Comparison of ENCODE assay signal across 8 cellular contexts in the genomic region with DNA sequence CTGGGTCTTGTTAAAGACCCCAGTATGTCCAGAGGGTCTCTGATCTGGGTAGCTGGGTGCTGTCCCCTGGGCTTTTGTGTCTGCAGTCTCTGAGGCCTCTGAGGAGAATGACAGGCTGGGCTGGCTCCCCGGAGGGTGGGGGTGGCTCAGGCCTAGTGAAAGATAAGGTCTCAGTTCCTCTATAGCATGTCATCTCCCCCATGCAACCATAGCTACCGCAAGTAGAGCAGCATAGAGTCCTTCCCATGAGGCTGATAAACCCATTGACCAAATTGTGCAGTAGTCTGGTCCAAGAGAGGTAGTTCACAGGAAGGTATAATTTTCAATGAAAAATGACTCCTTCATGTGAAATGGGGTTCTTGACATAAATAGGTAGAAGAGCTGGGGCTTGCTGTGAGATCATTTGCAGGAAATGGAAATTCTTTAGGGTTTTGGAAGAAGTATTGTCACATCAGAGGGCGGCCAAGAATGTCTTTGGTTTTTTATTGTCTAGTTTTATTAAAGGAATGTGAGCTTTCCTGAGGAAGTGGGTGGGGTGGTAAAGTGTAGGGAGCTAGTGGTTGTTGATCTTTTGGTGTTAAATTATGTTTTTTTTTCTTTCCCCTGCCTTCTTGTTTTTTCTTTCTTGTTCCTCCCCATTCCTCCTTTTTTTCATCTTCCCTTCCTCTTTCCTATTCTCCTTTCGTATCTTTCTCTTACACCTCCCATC. TPM values are rescaled to one million over a fixed set of nuclear protein-coding genes. Genes with fewer than 3 reads are reported as not detected.
DNase-seq lines count a peak whose midpoint lies in the region; TF ChIP-seq lines count a peak whose summit lies in the region.

No MANE protein-coding gene starts in this region.

- H3K36me3 ChIP-seq in CD4-positive, alpha-beta memory T cell (ENCODE audit: insufficient read depth, low read length): peaks cover 41% of the 10 kb centered on the region
- 0 out of 2 replicates have a peak, but pooled peaks cover 4% of the 10 kb centered on the region for H3K36me3 ChIP-seq in PC-9 (ENCODE audit: low read depth)

- H4K20me1 ChIP-seq in PC-9 (ENCODE audit: insufficient read depth): peaks cover 12% of the 10 kb centered on the region

- H3K27me3 ChIP-seq in CD4-positive, alpha-beta memory T cell (ENCODE audit: insufficient read depth, low read length): no peaks in the 10 kb centered on the region
- H3K27me3 ChIP-seq in PC-9 (ENCODE audit: insufficient read depth, low read depth): no peaks in the 10 kb centered on the region

- peak overlapping the region in 1 of 2 donors; percentile 4 for H3K4me3 ChIP-seq in CD4-positive, alpha-beta memory T cell (ENCODE audit: low read length in 2 of 2)
- H3K4me3 ChIP-seq in PC-9: no peak overlapping the region

- peak overlapping the region; percentile 52 for H3K27ac ChIP-seq in CD4-positive, alpha-beta memory T cell (ENCODE audit: low read depth, low read length)
- no peak overlapping the region for H3K27ac ChIP-seq in PC-9

- peaks cover 44 to 60% of the 10 kb centered on the region in 2 donors for H3K36me3 Mint-ChIP-seq in CD4-positive, alpha-beta memory T cell
- H3K36me3 Mint-ChIP-seq in IgD-negative memory B cell (peaks cover 2% of the 10 kb centered on the region), osteocyte (ENCODE audit: unreplicated experiment) (peaks cover 27% of the 10 kb centered on the region)

- H3K9me3 ChIP-seq in CD4-positive, alpha-beta memory T cell (ENCODE audit: control insufficient read depth in 1 of 2, low read length in 2 of 2): no peaks in the 10 kb centered on the region
- H3K9me3 ChIP-seq in PC-9 (ENCODE audit: insufficient read depth, low read depth): no peaks in the 10 kb centered on the region

- H3K79me2 ChIP-seq in PC-9 (ENCODE audit: low read depth): no peaks in the 10 kb centered on the region

- peak overlapping the region; percentile 32 to 83 (median 66) for H3K4me3 Mint-ChIP-seq in CD4-positive, alpha-beta memory T cell
- peak overlapping the region; percentile 41 to 88 (median 64) for H3K4me3 Mint-ChIP-seq in IgD-negative memory B cell
- H3K4me3 Mint-ChIP-seq in osteocyte (ENCODE audit: unreplicated experiment): no peak overlapping the region

- H3K27me3 Mint-ChIP-seq in CD4-positive, alpha-beta memory T cell: no peaks in the 10 kb centered on the region
- H3K27me3 Mint-ChIP-seq in IgD-negative memory B cell (peaks cover 1% of the 10 kb centered on the region), osteocyte (ENCODE audit: unreplicated experiment) (no peaks in the 10 kb centered on the region)

- CTCF ChIA-PET in CD4-positive, alpha-beta memory T cell (lab: Charles Lee; ENCODE audit: partially characterized antibody): interaction anchor here (1.1 to 29.4 kb wide), 4 partner anchors 8 to 38 kb away, joined by 3 to 680 read pairs (median 18); a partner anchor contains a TSS
- CTCF ChIA-PET in PC-9 (lab: Charles Lee): no interaction called here

- no peaks in the 10 kb centered on the region for H3K9me2 ChIP-seq in PC-9 (ENCODE audit: insufficient read depth)

- POLR2A ChIA-PET in CD4-positive, alpha-beta memory T cell (lab: Charles Lee; ENCODE audit: partially characterized antibody): interaction anchor here (1.3 to 44.5 kb wide), 5 partner anchors 6 to 45 kb away, joined by 3 to 1508 read pairs (median 5); a partner anchor contains a TSS
- POLR2A ChIA-PET in PC-9 (lab: Charles Lee; ENCODE audit: unreplicated experiment): no interaction called here

- H3F3A ChIP-seq in PC-9 (ENCODE audit: insufficient read depth, low read depth): no peaks in the 10 kb centered on the region

- no TSS peak for BruUV-seq in PC-9 (replicated peaks; lab: Mats Ljungman, UMichigan)

- TF ChIP-seq CTCF in GM20000 (IDR thresholded peaks at IDR 0.05; ENCODE audit: extremely low read depth, missing control alignments): no peak
- no peak for TF ChIP-seq CTCF in osteocyte (IDR thresholded peaks at IDR 0.05)
- no peak for TF ChIP-seq CTCF in PC-9 (conservative IDR thresholded peaks at IDR 0.05)

- H3K4me1 ChIP-seq in CD4-positive, alpha-beta memory T cell (ENCODE audit: insufficient read depth, low read length): peaks cover 83% of the 10 kb centered on the region
- 0 out of 2 replicates have a peak, but pooled peaks cover 7% of the 10 kb centered on the region for H3K4me1 ChIP-seq in PC-9 (replicated peaks; ENCODE audit: insufficient read depth)

- no peak overlapping the region for H3K4me2 ChIP-seq in PC-9

- no peaks in the 10 kb centered on the region for H3K9me3 Mint-ChIP-seq in CD4-positive, alpha-beta memory T cell
- H3K9me3 Mint-ChIP-seq in IgD-negative memory B cell (no peaks in the 10 kb centered on the region), osteocyte (ENCODE audit: unreplicated experiment) (no peaks in the 10 kb centered on the region)

- intact Hi-C loops in CD4-positive, alpha-beta memory T cell (cut with micrococcal nuclease): no loop called here
- intact Hi-C loops in PC-9 (cut with micrococcal nuclease; ENCODE audit: unreplicated experiment): no loop called here

- peak overlapping the region; percentile 82 to 91 (median 89) for H3K27ac Mint-ChIP-seq in CD4-positive, alpha-beta memory T cell
- peak overlapping the region; percentile 77 to 95 (median 92) for H3K27ac Mint-ChIP-seq in IgD-negative memory B cell
- peak overlapping the region; percentile 77 for H3K27ac Mint-ChIP-seq in osteocyte (ENCODE audit: unreplicated experiment)

- H3K4me1 Mint-ChIP-seq in CD4-positive, alpha-beta memory T cell: peaks cover 63 to 92% (median 80%) of the 10 kb centered on the region in 4 donors
- H3K4me1 Mint-ChIP-seq in IgD-negative memory B cell: peaks cover 32 to 59% (median 50%) of the 10 kb centered on the region in 3 donors
- H3K4me1 Mint-ChIP-seq in osteocyte (ENCODE audit: unreplicated experiment): peaks cover 41% of the 10 kb centered on the region

- DNase-seq in CD4-positive, alpha-beta memory T cell: peak; percentile 41 to 72 (median 56)
- DNase-seq in GM20000 (ENCODE audit: low spot score): peak; percentile 85
- peak; percentile 17 for DNase-seq in activated gamma-delta T cell treated with anti-CD3 and anti-CD28 coated beads, Interleukin-2, amount 50 U/mL, for 16 hours (ENCODE audit: low read depth)
- no peak for DNase-seq in osteocyte (ENCODE audit: extremely low spot score, unreplicated experiment)
- no peak for DNase-seq in PC-9
- no peak for DNase-seq in NCI-H510A (lab: John Stamatoyannopoulos, UW)
- no peak for DNase-seq in NCI-H1105 treated with DMSO at 0.1 percent for 48 hours (lab: John Stamatoyannopoulos, UW)

- H2AFZ ChIP-seq in PC-9: no peak overlapping the region

RNA-seq across cellular contexts. Expression of a gene that starts 21.0 kb away (rescaled TPM):
- total RNA-seq in CD4-positive, alpha-beta memory T cell: 10 to 100 TPM; 51.9 to 55.8 TPM
- 10 to 100 TPM; 22.4 to 25.2 TPM for polyA plus RNA-seq in CD4-positive, alpha-beta memory T cell
- 28.2 TPM for polyA plus RNA-seq in IgD-negative memory B cell
- total RNA-seq in osteocyte (14.2 and 18.4 TPM in 2 replicates), PC-9 (2021) (14.2 and 17.2 TPM in 2 replicates)

RNA-seq across cellular contexts. Expression of a gene that starts 21.0 kb away (rescaled TPM):
- total RNA-seq in CD4-positive, alpha-beta memory T cell: 100 to 1,000 TPM in 1 of 2 experiments, 10 to 100 TPM in 1; 98.4 to 104 TPM
- polyA plus RNA-seq in CD4-positive, alpha-beta memory T cell: 10 to 100 TPM; 28.3 to 30.6 TPM
- polyA plus RNA-seq in IgD-negative memory B cell: 22.8 TPM
- total RNA-seq in osteocyte: 38.4 and 43.5 TPM in 2 replicates
- 47.5 and 65.7 TPM in 2 replicates for total RNA-seq in PC-9 (2021)

RNA-seq across cellular contexts. Expression of a gene that starts 25.4 kb away (rescaled TPM):
- 100 to 1,000 TPM; 190 to 194 TPM for total RNA-seq in CD4-positive, alpha-beta memory T cell
- polyA plus RNA-seq in CD4-positive, alpha-beta memory T cell: 10 to 100 TPM; 14.4 to 21.1 TPM
- polyA plus RNA-seq in IgD-negative memory B cell: 13.8 TPM
- total RNA-seq in osteocyte (50.7 and 52.9 TPM in 2 replicates), PC-9 (2021) (28.6 and 44.7 TPM in 2 replicates)

RNA-seq across cellular contexts. Expression of a gene that starts 44.6 kb away (rescaled TPM):
- total RNA-seq in CD4-positive, alpha-beta memory T cell: 10 to 100 TPM; 12.0 to 13.3 TPM
- 10 to 100 TPM in 1 of 2 donors, 1 to 10 TPM in 1; 6.6 to 10.8 TPM for polyA plus RNA-seq in CD4-positive, alpha-beta memory T cell
- 8.2 TPM for polyA plus RNA-seq in IgD-negative memory B cell
- total RNA-seq in osteocyte: 25.9 and 27.9 TPM in 2 replicates
- total RNA-seq in PC-9 (2021): 13.4 and 14.0 TPM in 2 replicates

RNA-seq across cellular contexts. Expression of a gene that starts 53.8 kb away (rescaled TPM):
- under 1 TPM; 0.14 to 0.26 TPM for total RNA-seq in CD4-positive, alpha-beta memory T cell
- polyA plus RNA-seq in CD4-positive, alpha-beta memory T cell: under 1 TPM in 1 of 2 donors, not detected in 1; 0.64 TPM
- polyA plus RNA-seq in IgD-negative memory B cell: 0.48 TPM
- total RNA-seq in osteocyte (0.16 and 0.24 TPM in 2 replicates), PC-9 (2021) (36.4 and 45.0 TPM in 2 replicates)

Comparison
In these comparisons a context has a peak if more than half of its experiments do, and no peak if none do; other contexts are left out.
1. DNase-seq: peak in CD4-positive, alpha-beta memory T cell (5 of 5), GM20000 (single experiment) and activated gamma-delta T cell treated with anti-CD3 and anti-CD28 coated beads, Interleukin-2, amount 50 U/mL, for 16 hours (single experiment); none in osteocyte (single experiment), PC-9 (0 of 2), NCI-H510A (single experiment) and NCI-H1105 treated with DMSO at 0.1 percent for 48 hours (single experiment).
2. Peak in every context shown above with its lines, with median percentiles within 50 percentile points of each other: H3K27ac Mint-ChIP-seq.